ENCODE assay signal across 25 cellular contexts in the genomic region with DNA sequence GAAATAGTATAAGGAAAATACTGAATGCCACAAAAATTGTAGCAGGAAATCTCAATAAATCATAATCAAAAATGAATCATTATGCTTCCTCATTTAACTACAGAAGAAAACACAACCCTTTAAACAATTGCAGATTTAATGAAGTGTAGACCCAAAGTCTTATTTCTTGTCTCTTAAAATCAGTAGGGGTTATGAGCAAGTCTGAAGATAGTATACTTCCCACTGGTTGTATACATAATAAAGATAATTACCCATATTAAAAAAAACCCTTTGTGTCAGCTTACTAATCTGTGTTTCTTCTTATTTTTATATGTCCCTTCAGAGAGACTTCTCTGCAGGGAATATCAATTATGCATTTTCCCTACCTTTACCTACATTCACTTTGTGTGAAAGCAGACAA.
"Had no signal": no experiment of that assay in that cellular context is flagged by ENCODE, and none has a peak within 500 bp of the region (broad histone marks: within the 10 kb centered on the region; RNA-seq: fewer than 3 reads in every experiment).

No MANE protein-coding gene starts in this region.

- H3K27ac ChIP-seq: left lung, lower lobe of right lung, pancreas, prostate gland, sigmoid colon, spleen, tibial nerve, uterus had no signal

- H3K36me3 ChIP-seq: left lung, lower lobe of right lung, pancreas, prostate gland, sigmoid colon, spleen, tibial nerve, uterus had no signal

- ATAC-seq: left colon; left lung; lower lobe of right lung; naive thymus-derived CD8-positive, alpha-beta T cell; pancreas; right cardiac atrium; stimulated activated memory B cell treated with anti-CD40 and anti-IgM and Interleukin-4, amounts not matched to agents 10 μg/mL and 1 μg/mL and 100 μg/mL, for 72 hours; stimulated activated naive CD8-positive, alpha-beta T cell treated with anti-CD3 and anti-CD28 coated beads, Interleukin-15, amount 100 ng/mL, for 72 hours had no signal

- H3K4me3 ChIP-seq: left lung, lower lobe of right lung, pancreas, prostate gland, sigmoid colon, spleen, tibial nerve, uterus had no signal

- H3K27me3 ChIP-seq: left lung, pancreas, sigmoid colon, spleen, tibial nerve, uterus had no signal

- H3K4me1 ChIP-seq: left lung, lower lobe of right lung, pancreas, prostate gland, spleen, tibial nerve, uterus had no signal

- H3K9me3 ChIP-seq: left lung, lower lobe of right lung, pancreas, prostate gland, sigmoid colon, spleen, tibial nerve, uterus had no signal

- DNase-seq: immature natural killer cell; kidney; left colon; left lung; lower lobe of right lung; mammary epithelial cell; mesenchymal stem cell; naive thymus-derived CD8-positive, alpha-beta T cell; nucleus accumbens; pancreas; posterior cingulate gyrus; retina; right cardiac atrium; sigmoid colon; small intestine; spleen; stimulated activated CD4-positive, alpha-beta T cell treated with anti-CD3 and anti-CD28 coated beads, Interleukin-4, amount 100 ng/mL, for 4 hours; stimulated activated CD8-positive, alpha-beta memory T cell treated with anti-CD3 and anti-CD28 coated beads, Interleukin-4, amount 100 ng/mL, for 48 hours; stimulated activated naive CD4-positive, alpha-beta T cell treated with Interleukin-2 at 50 U/mL for 16 hours; stimulated activated naive CD8-positive, alpha-beta T cell treated with anti-CD3 and anti-CD28 coated beads, Interleukin-15, amount 100 ng/mL, for 72 hours; substantia nigra; uterus had no signal
